Comparison of ENCODE assay signal across 30 cellular contexts in the genomic region with DNA sequence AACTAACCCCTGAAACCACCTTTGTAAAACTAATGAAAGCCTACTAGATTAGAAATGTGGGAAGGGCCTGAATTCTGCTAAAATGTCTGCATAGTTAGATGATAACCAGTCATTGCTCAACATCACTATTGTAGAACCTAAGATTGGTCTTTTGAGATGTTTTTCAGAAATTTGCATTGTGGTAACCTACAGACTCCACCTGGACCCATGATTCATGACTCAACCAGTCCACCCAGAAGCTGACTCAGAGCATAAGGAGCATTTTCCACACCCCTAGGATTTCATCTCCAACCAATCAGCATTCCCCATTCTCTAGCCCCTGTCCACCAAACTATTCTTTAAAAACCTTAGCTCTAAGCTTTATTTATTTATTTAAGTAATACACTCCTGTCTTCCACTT. TPM values are rescaled to one million over a fixed set of nuclear protein-coding genes. Genes with fewer than 3 reads are reported as not detected.
"Had no signal": no experiment of that assay in that cellular context is flagged by ENCODE, and none has a peak within 500 bp of the region (broad histone marks: within the 10 kb centered on the region; RNA-seq: fewer than 3 reads in every experiment).

No MANE protein-coding gene starts in this region.

- H3K4me3 ChIP-seq: SJCRH30 had no signal

- H3K27ac Mint-ChIP-seq: IgD-negative memory B cell had no signal

- H3K27me3 ChIP-seq: SJCRH30 had no signal

- H3K27ac ChIP-seq: SJCRH30 had no signal

- H3K36me3 ChIP-seq: SJCRH30 had no signal

- H3K36me3 Mint-ChIP-seq: brain, IgD-negative memory B cell had no signal

- ATAC-seq: Panc1 had no signal

- H3K4me3 Mint-ChIP-seq: brain, IgD-negative memory B cell had no signal

- H3K4me1 ChIP-seq: SJCRH30 had no signal

- H3K9me3 ChIP-seq: SJCRH30 had no signal

- H3K4me1 Mint-ChIP-seq: IgD-negative memory B cell had no signal

- DNase-seq: activated CD4-positive, alpha-beta T cell treated with anti-CD3 and anti-CD28 coated beads for 48 hours; activated CD4-positive, alpha-beta T cell treated with anti-CD3 and anti-CD28 coated beads, Interleukin-2, amount 50 U/mL, for 48 hours; activated effector memory CD4-positive, alpha-beta T cell treated with Interleukin-2 at 50 U/mL for 16 hours; activated naive CD4-positive, alpha-beta T cell; activated T-cell treated with anti-CD3 and anti-CD28 coated beads for 4 hours; amygdala; KG1; NCI-H1092; NCI-H1417; NCI-H1694; NCI-H2029; NCI-H345; NCI-H510A; NCI-H69; NK-92 treated with Interleukin-12 subunit alpha and Interleukin-12 subunit beta, amount 100 ng/mL, for 24 hours; OCI-M1; Right ventricle myocardium superior; RPMI8226; SJCRH30; SK-N-SH; T-helper 1 cell had no signal

RNA-seq across cellular contexts. Expression of a gene that starts 30.4 kb away (rescaled TPM):
- total RNA-seq: activated CD8-positive, alpha-beta memory T cell treated with anti-CD3 and anti-CD28 coated beads for 36 hours; astrocyte; cardiac septum; LHCN-M2; M059J; Right ventricle myocardium superior; SJCRH30; T-helper 2 cell treated with Interferon-gamma antibody and Interleukin-4, amounts not matched to agents 100 ng/mL and 5 ng/mL, for 36 hours had no signal
